In the genomic region with DNA sequence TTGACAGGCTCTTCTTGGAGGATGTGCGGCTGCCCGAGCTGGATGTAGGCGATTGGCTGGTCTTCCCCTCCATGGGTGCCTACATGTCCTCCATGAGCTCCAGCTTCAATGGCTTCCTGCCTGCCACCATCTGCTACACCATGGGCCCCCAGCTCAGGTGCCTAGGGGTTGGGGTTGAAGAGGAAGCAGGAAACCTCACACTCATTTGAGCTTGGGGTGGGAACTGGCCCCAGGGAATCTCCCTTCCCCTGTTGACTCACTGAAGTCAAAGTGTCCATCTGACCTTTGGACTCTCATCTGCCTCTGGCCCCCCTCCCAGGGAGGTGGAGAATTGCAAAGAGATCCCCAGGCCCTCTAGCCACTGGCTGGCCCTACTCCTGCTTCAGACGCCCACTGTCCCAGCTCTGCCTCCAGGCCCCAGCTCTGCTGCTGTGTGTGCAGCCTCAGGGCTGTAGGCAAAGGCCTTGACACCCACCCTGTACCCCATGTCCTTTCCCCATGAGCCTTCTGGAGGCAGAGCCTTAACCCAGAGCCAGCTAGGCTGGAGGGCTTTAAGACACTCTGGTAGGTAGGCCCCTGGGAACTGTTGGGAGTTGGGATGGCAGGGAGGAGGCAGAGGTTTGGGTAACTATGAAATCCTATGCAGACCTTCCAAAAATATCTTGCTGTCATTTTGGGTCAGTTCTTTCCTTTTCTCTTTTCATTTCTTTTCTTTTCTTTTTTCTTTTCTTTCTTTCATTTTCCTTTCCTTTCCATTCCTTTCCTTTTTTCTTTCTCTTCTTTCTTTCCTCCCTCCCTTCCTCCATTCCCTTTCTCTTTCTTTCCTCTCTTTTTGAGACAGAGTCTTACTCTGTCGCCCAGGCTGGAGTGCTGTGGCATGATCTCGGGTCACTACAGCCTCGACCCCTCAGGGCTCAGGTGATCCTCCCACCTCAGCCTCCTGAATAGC, we compare ENCODE assay signal across 13 cellular contexts.
DNase-seq lines count a peak whose midpoint lies in the region; ATAC-seq, FAIRE-seq and TF ChIP-seq lines count a peak whose summit lies in the region.
"Had no signal": no experiment of that assay in that cellular context is flagged by ENCODE, and none has a peak within 500 bp of the region (broad histone marks: within the 10 kb centered on the region; RNA-seq: fewer than 3 reads in every experiment).

No MANE protein-coding gene starts in this region.

- H3K27me3 ChIP-seq in uterus = no peaks in the 10 kb centered on the region
- H3K27me3 ChIP-seq: cardiac muscle cell had no signal

- intact Hi-C loops in uterus (cut with DNase I; ENCODE audit: low total_unique reads) = no loop called here

- no peak for TF ChIP-seq CTCF in neural crest cell (conservative IDR thresholded peaks at IDR 0.05)
- no peak for TF ChIP-seq CTCF in uterus (IDR thresholded peaks at IDR 0.05)

- peak; percentile 45 for ATAC-seq in GM21447 (IDR thresholded peaks at IDR 0.05; ENCODE audit: unreplicated experiment)
- no peak for ATAC-seq in activated T-cell treated with anti-CD3 and anti-CD28 coated beads, Interleukin-2, amount 50 U/mL, for 4 hours

- H3K27ac Mint-ChIP-seq in neural crest cell (ENCODE audit: unreplicated experiment) = peak overlapping the region; percentile 89
- H3K27ac Mint-ChIP-seq: HFFc6 had no signal

- H3K36me3 Mint-ChIP-seq in neural crest cell (ENCODE audit: low read depth) = no peaks in the 10 kb centered on the region
- no peaks in the 10 kb centered on the region for H3K36me3 Mint-ChIP-seq in activated T-cell treated with anti-CD3 and anti-CD28 coated beads, Interleukin-2, amount 50 U/mL, for 4 hours (ENCODE audit: insufficient read depth)

- peak; percentile 36 for DNase-seq in GM12892 (ENCODE audit: insufficient read length)
- peak; percentile 62 for DNase-seq in M059J (ENCODE audit: low read depth)
- DNase-seq in neural crest cell (ENCODE audit: low read depth, low spot score) = no peak
- no peak for DNase-seq in uterus
- DNase-seq in occipital lobe (lab: John Stamatoyannopoulos, UW) = no peak
- DNase-seq in activated T-cell treated with anti-CD3 and anti-CD28 coated beads, Interleukin-2, amount 50 U/mL, for 4 hours = no peak
- DNase-seq in HUDEP-2 (lab: John Stamatoyannopoulos, UW; ENCODE audit: unreplicated experiment in 76 of 76) = no peak
- DNase-seq: GDM1, HFFc6, NCI-H2081 treated with DMSO at 0.1 percent for 48 hours had no signal

- no peaks in the 10 kb centered on the region for H3K27me3 Mint-ChIP-seq in neural crest cell (ENCODE audit: low read depth)
- peaks cover 3% of the 10 kb centered on the region for H3K27me3 Mint-ChIP-seq in activated T-cell treated with anti-CD3 and anti-CD28 coated beads, Interleukin-2, amount 50 U/mL, for 4 hours (ENCODE audit: low read depth)

- no peak overlapping the region for H3K4me3 ChIP-seq in uterus
- H3K4me3 ChIP-seq: cardiac muscle cell, SK-N-MC had no signal

- no peaks in the 10 kb centered on the region for H3K4me1 ChIP-seq in uterus

- FAIRE-seq in GM12892 (lab: Jason Lieb, UNC) = no peak

- no peaks in the 10 kb centered on the region for H3K9me3 ChIP-seq in uterus

- H3K36me3 ChIP-seq in uterus = no peaks in the 10 kb centered on the region
- H3K36me3 ChIP-seq: cardiac muscle cell had no signal

- H3K9me3 Mint-ChIP-seq in neural crest cell = no peaks in the 10 kb centered on the region
- H3K9me3 Mint-ChIP-seq in activated T-cell treated with anti-CD3 and anti-CD28 coated beads, Interleukin-2, amount 50 U/mL, for 4 hours = no peaks in the 10 kb centered on the region
- H3K9me3 Mint-ChIP-seq: HFFc6 had no signal

- no peak overlapping the region for H3K4me3 Mint-ChIP-seq in neural crest cell
- H3K4me3 Mint-ChIP-seq in activated T-cell treated with anti-CD3 and anti-CD28 coated beads, Interleukin-2, amount 50 U/mL, for 4 hours = no peak overlapping the region
- H3K4me3 Mint-ChIP-seq: HFFc6 had no signal

- no peak overlapping the region for H3K27ac ChIP-seq in uterus
- H3K27ac ChIP-seq: cardiac muscle cell, SK-N-MC had no signal

- no peak for TF ChIP-seq POLR2A in GM12892 (IDR thresholded peaks at IDR 0.05; ENCODE audit: low read depth, low read length)
- no peak for TF ChIP-seq POLR2A in uterus (IDR thresholded peaks at IDR 0.05)

- H3K4me1 Mint-ChIP-seq in neural crest cell = peaks cover 3% of the 10 kb centered on the region
- H3K4me1 Mint-ChIP-seq in activated T-cell treated with anti-CD3 and anti-CD28 coated beads, Interleukin-2, amount 50 U/mL, for 4 hours (ENCODE audit: low read depth) = peaks cover 13% of the 10 kb centered on the region

Comparison
In these comparisons a context has a peak if more than half of its experiments do, and no peak if none do; other contexts are left out.
1. DNase-seq: peak in GM12892 (single experiment) and M059J (single experiment); none in neural crest cell (single experiment), uterus (0 of 2), occipital lobe (single experiment), activated T-cell treated with anti-CD3 and anti-CD28 coated beads, Interleukin-2, amount 50 U/mL, for 4 hours (single experiment) and HUDEP-2 (0 of 76).